In genomic region chr5:160007610-160008009, GRCh38 we compare ENCODE assay signal across 26 cellular contexts.
"Had no signal": no experiment of that assay in that cellular context is flagged by ENCODE, and none has a peak within 500 bp of the region (broad histone marks: within the 10 kb centered on the region; RNA-seq: fewer than 3 reads in every experiment).

No MANE protein-coding gene starts in this region.

- H3K4me3 ChIP-seq: cardiac muscle cell, SK-N-MC had no signal

- H3K27me3 Mint-ChIP-seq: activated CD8-positive, alpha-beta T cell treated with anti-CD3 and anti-CD28 coated beads for 36 hours had no signal

- H3K27me3 ChIP-seq: brain microvascular endothelial cell, cardiac muscle cell had no signal

- ATAC-seq: activated CD8-positive, alpha-beta T cell treated with anti-CD3 and anti-CD28 coated beads for 36 hours; activated T-cell treated with anti-CD3 and anti-CD28 coated beads, Interleukin-2, amount 50 U/mL, for 72 hours; Panc1; Right ventricle myocardium inferior had no signal

- H3K9me3 Mint-ChIP-seq: activated CD8-positive, alpha-beta T cell treated with anti-CD3 and anti-CD28 coated beads for 36 hours; activated naive CD4-positive, alpha-beta T cell treated with anti-CD3 and anti-CD28 coated beads, Interleukin-2, amount 10 ng/mL, durations not matched to agents 7 days and 5 days; activated naive CD8-positive, alpha-beta T cell treated with anti-CD3 and anti-CD28 coated beads for 36 hours; activated T-cell treated with anti-CD3 and anti-CD28 coated beads, Interleukin-2, amount 50 U/mL, for 72 hours; activated T-helper 2 cell treated with anti-CD3 and anti-CD28 coated beads, Interferon-gamma antibody, Interleukin-2, Interleukin-4, amounts not matched to agents 10 μg/mL and 5 μg/mL and 100 μg/mL, durations not matched to agents 14 hours and 24 hours and 36 hours had no signal

- H3K27ac ChIP-seq: brain microvascular endothelial cell, cardiac muscle cell, SK-N-MC had no signal

- H3K27ac Mint-ChIP-seq: activated naive CD4-positive, alpha-beta T cell treated with anti-CD3 and anti-CD28 coated beads, Interleukin-2, amount 10 ng/mL, durations not matched to agents 7 days and 5 days; activated T-cell treated with anti-CD3 and anti-CD28 coated beads, Interleukin-2, amount 50 U/mL, for 72 hours; activated T-helper 2 cell treated with anti-CD3 and anti-CD28 coated beads, Interferon-gamma antibody, Interleukin-2, Interleukin-4, amounts not matched to agents 10 μg/mL and 5 μg/mL and 100 μg/mL, durations not matched to agents 14 hours and 24 hours and 36 hours had no signal

- H3K4me3 Mint-ChIP-seq: activated naive CD4-positive, alpha-beta T cell treated with anti-CD3 and anti-CD28 coated beads, Interleukin-2, amount 10 ng/mL, durations not matched to agents 7 days and 5 days; activated naive CD8-positive, alpha-beta T cell treated with anti-CD3 and anti-CD28 coated beads for 36 hours had no signal

- DNase-seq: activated CD4-positive, alpha-beta T cell treated with anti-CD3 and anti-CD28 coated beads, Interleukin-2, amount 50 U/mL, for 1 hour; activated CD4-positive, CD25-positive, alpha-beta regulatory T cell; activated CD8-positive, alpha-beta memory T cell treated with anti-CD3 and anti-CD28 coated beads, Interleukin-2, amount 50 U/mL, for 4 hours; activated CD8-positive, alpha-beta T cell treated with anti-CD3 and anti-CD28 coated beads for 36 hours; activated gamma-delta T cell treated with Interleukin-2 at 50 U/mL for 16 hours; activated naive CD4-positive, alpha-beta T cell treated with anti-CD3 and anti-CD28 coated beads, Interleukin-2, amount 10 ng/mL, durations not matched to agents 7 days and 5 days; activated naive CD8-positive, alpha-beta T cell treated with anti-CD3 and anti-CD28 coated beads for 36 hours; activated T-cell treated with anti-CD3 and anti-CD28 coated beads, Interleukin-2, amount 50 U/mL, for 72 hours; brain microvascular endothelial cell; NCI-H1092; NCI-H1417; NCI-H1694; NCI-H2107; NCI-H2171 treated with DMSO at 0.1 percent for 48 hours; NCI-H226; NCI-H526; NCI-H82; NK-92 treated with Interleukin-12 subunit alpha and Interleukin-12 subunit beta, amount 100 ng/mL, for 24 hours; OCI-M1; RPMI8226; T-helper 1 cell had no signal
